In the genomic region with DNA sequence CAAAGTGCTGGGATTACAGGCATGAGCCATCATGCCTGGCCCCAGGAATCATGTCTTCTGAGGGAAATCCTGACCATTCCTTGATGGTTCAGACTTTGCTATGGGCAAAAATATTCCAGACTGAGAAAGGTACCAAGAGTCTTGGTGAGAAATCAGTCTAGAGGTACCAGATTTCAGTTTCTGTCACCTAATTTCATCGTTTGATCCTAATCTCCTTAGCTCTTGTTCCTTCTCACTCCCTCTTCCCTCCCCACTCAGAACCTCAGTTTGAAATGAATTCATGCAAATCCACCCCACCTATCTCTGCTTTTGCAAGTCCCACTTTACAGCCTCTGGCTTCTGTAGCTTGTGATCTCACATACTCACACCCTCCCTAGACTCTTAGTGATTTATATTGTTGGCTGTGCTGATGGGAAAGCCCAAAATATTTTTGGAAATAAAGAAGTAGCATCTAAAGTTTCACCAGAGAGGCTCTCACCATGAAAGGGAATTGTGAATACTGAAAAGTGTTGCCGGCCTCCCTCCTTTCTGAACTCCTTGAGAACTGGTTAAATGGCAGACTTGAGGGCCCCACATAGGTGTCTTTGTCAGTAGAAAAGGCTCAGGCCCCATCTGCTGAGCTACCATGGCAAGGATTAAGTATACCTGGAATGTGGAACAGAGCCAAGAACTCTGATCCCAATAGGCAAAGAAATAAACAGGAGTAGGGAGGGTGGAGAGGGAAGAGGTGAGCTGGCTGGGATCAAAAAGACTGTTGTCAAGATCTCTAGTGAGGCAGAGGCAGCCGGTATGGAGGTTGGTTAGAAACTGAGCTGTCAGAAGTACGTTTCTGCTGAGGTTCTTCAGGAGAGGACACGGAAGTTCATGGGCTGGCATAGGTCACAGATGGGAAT, we compare ENCODE assay signal across 1 cellular context.
A peak's percentile ranks its signal among the peaks of the same experiment; 100 is the strongest.
TF ChIP-seq lines count a peak whose summit lies in the region.

No MANE protein-coding gene starts in this region.

TF ChIP-seq in HepG2, 621 proteins besides CTCF, POLR2A, EP300 and RAD21 (continued from another document and continues in another):
- TF ChIP-seq ZNF646 (CRISPR knock-in tag; IDR thresholded peaks at IDR 0.05) (no peak), POGZ (CRISPR knock-in tag; IDR thresholded peaks at IDR 0.05) (0 out of 2 replicates have a peak, but pooled peaks have one; percentile 35), REXO4 (CRISPR knock-in tag; IDR thresholded peaks at IDR 0.05; ENCODE audit: borderline replicate concordance) (no peak), TRIM24 (CRISPR knock-in tag; IDR thresholded peaks at IDR 0.05) (no peak), ZNF44 (CRISPR knock-in tag; IDR thresholded peaks at IDR 0.05) (no peak), ZNF282 (IDR thresholded peaks at IDR 0.05; ENCODE audit: partially characterized antibody) (no peak), HOXA7 (CRISPR knock-in tag; IDR thresholded peaks at IDR 0.05) (no peak), MXD1 (CRISPR knock-in tag; IDR thresholded peaks at IDR 0.05) (no peak), ZNF276 (CRISPR knock-in tag; IDR thresholded peaks at IDR 0.05; ENCODE audit: low read depth) (no peak), FOXP4 (CRISPR knock-in tag; IDR thresholded peaks at IDR 0.05) (peak; percentile 46), HIVEP1 (CRISPR knock-in tag; IDR thresholded peaks at IDR 0.05) (no peak), SKIL (CRISPR knock-in tag; IDR thresholded peaks at IDR 0.05; ENCODE audit: borderline replicate concordance) (no peak), HOXA5 (CRISPR knock-in tag; IDR thresholded peaks at IDR 0.05) (no peak), HNRNPUL1 (IDR thresholded peaks at IDR 0.05; ENCODE audit: low read depth, low read length) (no peak)
- TF ChIP-seq, protein P1, sequence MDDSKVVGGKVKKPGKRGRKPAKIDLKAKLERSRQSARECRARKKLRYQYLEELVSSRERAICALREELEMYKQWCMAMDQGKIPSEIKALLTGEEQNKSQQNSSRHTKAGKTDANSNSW (CRISPR knock-in tag; IDR thresholded peaks at IDR 0.05; ENCODE audit: borderline replicate concordance): no peak
- TF ChIP-seq, protein P2, sequence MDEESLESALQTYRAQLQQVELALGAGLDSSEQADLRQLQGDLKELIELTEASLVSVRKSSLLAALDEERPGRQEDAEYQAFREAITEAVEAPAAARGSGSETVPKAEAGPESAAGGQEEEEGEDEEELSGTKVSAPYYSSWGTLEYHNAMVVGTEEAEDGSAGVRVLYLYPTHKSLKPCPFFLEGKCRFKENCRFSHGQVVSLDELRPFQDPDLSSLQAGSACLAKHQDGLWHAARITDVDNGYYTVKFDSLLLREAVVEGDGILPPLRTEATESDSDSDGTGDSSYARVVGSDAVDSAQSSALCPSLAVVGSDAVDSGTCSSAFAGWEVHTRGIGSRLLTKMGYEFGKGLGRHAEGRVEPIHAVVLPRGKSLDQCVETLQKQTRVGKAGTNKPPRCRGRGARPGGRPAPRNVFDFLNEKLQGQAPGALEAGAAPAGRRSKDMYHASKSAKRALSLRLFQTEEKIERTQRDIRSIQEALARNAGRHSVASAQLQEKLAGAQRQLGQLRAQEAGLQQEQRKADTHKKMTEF (CRISPR knock-in tag; IDR thresholded peaks at IDR 0.05): no peak
- TF ChIP-seq, protein P3, sequence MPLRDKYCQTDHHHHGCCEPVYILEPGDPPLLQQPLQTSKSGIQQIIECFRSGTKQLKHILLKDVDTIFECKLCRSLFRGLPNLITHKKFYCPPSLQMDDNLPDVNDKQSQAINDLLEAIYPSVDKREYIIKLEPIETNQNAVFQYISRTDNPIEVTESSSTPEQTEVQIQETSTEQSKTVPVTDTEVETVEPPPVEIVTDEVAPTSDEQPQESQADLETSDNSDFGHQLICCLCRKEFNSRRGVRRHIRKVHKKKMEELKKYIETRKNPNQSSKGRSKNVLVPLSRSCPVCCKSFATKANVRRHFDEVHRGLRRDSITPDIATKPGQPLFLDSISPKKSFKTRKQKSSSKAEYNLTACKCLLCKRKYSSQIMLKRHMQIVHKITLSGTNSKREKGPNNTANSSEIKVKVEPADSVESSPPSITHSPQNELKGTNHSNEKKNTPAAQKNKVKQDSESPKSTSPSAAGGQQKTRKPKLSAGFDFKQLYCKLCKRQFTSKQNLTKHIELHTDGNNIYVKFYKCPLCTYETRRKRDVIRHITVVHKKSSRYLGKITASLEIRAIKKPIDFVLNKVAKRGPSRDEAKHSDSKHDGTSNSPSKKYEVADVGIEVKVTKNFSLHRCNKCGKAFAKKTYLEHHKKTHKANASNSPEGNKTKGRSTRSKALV (CRISPR knock-in tag; IDR thresholded peaks at IDR 0.05): no peak
- TF ChIP-seq, protein P4, sequence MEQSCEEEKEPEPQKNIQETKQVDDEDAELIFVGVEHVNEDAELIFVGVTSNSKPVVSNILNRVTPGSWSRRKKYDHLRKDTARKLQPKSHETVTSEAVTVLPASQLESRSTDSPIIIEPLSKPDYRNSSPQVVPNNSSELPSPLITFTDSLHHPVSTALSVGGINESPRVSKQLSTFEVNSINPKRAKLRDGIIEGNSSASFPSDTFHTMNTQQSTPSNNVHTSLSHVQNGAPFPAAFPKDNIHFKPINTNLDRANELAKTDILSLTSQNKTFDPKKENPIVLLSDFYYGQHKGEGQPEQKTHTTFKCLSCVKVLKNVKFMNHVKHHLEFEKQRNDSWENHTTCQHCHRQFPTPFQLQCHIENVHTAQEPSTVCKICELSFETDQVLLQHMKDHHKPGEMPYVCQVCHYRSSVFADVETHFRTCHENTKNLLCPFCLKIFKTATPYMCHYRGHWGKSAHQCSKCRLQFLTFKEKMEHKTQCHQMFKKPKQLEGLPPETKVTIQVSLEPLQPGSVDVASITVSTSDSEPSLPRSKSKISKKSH (CRISPR knock-in tag; IDR thresholded peaks at IDR 0.05; ENCODE audit: borderline replicate concordance): no peak
- TF ChIP-seq, protein P5, sequence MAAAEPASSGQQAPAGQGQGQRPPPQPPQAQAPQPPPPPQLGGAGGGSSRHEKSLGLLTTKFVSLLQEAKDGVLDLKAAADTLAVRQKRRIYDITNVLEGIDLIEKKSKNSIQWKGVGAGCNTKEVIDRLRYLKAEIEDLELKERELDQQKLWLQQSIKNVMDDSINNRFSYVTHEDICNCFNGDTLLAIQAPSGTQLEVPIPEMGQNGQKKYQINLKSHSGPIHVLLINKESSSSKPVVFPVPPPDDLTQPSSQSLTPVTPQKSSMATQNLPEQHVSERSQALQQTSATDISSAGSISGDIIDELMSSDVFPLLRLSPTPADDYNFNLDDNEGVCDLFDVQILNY (CRISPR knock-in tag; conservative IDR thresholded peaks at IDR 0.05): no peak
- TF ChIP-seq, protein P6, sequence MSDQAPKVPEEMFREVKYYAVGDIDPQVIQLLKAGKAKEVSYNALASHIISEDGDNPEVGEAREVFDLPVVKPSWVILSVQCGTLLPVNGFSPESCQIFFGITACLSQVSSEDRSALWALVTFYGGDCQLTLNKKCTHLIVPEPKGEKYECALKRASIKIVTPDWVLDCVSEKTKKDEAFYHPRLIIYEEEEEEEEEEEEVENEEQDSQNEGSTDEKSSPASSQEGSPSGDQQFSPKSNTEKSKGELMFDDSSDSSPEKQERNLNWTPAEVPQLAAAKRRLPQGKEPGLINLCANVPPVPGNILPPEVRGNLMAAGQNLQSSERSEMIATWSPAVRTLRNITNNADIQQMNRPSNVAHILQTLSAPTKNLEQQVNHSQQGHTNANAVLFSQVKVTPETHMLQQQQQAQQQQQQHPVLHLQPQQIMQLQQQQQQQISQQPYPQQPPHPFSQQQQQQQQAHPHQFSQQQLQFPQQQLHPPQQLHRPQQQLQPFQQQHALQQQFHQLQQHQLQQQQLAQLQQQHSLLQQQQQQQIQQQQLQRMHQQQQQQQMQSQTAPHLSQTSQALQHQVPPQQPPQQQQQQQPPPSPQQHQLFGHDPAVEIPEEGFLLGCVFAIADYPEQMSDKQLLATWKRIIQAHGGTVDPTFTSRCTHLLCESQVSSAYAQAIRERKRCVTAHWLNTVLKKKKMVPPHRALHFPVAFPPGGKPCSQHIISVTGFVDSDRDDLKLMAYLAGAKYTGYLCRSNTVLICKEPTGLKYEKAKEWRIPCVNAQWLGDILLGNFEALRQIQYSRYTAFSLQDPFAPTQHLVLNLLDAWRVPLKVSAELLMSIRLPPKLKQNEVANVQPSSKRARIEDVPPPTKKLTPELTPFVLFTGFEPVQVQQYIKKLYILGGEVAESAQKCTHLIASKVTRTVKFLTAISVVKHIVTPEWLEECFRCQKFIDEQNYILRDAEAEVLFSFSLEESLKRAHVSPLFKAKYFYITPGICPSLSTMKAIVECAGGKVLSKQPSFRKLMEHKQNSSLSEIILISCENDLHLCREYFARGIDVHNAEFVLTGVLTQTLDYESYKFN (CRISPR knock-in tag; conservative IDR thresholded peaks at IDR 0.05): 0 out of 2 replicates have a peak, but pooled peaks have one; percentile 17
